In genomic region chr16:48497932-48498760, GRCh38 we compare ENCODE assay signal across 1 cellular context.
TF ChIP-seq lines count a peak whose summit lies in the region.

No MANE protein-coding gene starts in this region.

TF ChIP-seq in liver, 16 proteins besides CTCF, POLR2A, EP300 and RAD21:
- TF ChIP-seq JUND (IDR thresholded peaks at IDR 0.05) = no peak
- no peak for TF ChIP-seq ATF3 (IDR thresholded peaks at IDR 0.05)
- TF ChIP-seq HNF4A (conservative IDR thresholded peaks at IDR 0.05) = peak in 1 of 2 donors; percentile 57
- peak; percentile 62 for TF ChIP-seq REST (IDR thresholded peaks at IDR 0.05)
- TF ChIP-seq NR2F2 (IDR thresholded peaks at IDR 0.05) = peak; percentile 11
- TF ChIP-seq RXRA (IDR thresholded peaks at IDR 0.05) = peak; percentile 78 to 86
- no peak for TF ChIP-seq TAF1 (conservative IDR thresholded peaks at IDR 0.05)
- TF ChIP-seq FOXA2 (IDR thresholded peaks at IDR 0.05) = peak; percentile 10
- no peak for TF ChIP-seq GABPA (IDR thresholded peaks at IDR 0.05 in 1 of 2, conservative IDR thresholded peaks at IDR 0.05 in 1 of 2)
- TF ChIP-seq MAX (IDR thresholded peaks at IDR 0.05) = peak; percentile 84
- TF ChIP-seq ZBTB33 (IDR thresholded peaks at IDR 0.05) = no peak
- no peak for TF ChIP-seq HNF4G (IDR thresholded peaks at IDR 0.05)
- TF ChIP-seq EGR1 (IDR thresholded peaks at IDR 0.05; ENCODE audit: low read depth in 2 of 2) = no peak
- TF ChIP-seq YY1 (IDR thresholded peaks at IDR 0.05) = peak; percentile 36
- no peak for TF ChIP-seq FOXA1 (IDR thresholded peaks at IDR 0.05)
- TF ChIP-seq SP1 (IDR thresholded peaks at IDR 0.05) = peak; percentile 47
